Comparison of ENCODE assay signal across 1 cellular context in the genomic region with DNA sequence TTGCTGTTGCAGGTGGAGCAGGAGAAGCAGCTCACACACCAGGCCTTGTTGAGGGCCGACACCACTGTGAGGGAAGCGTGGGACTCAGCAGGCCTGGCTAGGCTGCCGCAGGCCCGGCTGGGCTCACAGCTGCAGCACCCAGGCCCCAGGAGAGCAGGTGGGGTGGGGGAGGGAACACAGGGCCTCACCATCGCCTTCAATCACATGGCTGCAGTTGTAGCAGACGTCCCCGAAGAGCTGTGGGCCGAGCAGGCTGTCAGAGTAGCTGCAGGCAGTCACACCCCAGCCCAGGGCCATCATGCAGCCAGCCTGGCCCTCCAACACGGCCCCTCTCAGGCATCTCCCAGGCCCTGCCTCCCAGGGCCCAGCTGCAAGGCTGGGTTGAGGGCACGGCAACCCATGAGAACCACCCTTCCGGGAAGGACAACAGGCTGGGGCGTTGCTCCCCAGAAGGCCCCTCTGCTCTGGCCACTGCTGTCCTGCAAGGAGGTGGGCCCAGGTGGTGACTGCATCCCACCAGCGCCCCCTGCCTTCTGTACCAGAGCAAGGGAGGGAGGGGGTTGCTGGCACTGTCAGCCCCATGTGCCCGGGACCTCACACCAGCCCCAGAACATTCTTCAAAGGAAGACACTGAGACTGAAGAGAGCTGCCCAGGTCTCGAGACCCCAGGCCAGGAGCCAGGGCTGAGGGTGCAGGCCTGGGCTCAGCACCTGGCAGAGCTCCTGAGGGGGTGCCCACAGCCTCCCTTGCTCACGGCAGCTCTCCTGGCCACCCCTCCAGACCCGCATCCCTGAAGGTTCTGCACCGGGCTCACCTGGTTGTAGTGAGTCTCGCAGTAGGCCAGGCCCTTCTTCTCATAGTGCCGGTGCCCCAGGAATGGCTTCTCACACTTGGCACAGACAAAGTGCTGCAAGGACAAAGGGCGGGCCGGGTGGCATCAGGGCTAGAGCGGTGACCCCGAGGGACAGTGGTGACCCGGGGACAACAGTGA.
TF ChIP-seq lines count a peak whose summit lies in the region.

No MANE protein-coding gene starts in this region.

TF ChIP-seq in A549, 52 proteins besides CTCF, POLR2A, EP300 and RAD21 (continued from another document):
- TF ChIP-seq PBX3 (IDR thresholded peaks at IDR 0.05) = no peak
- TF ChIP-seq RNF2 (IDR thresholded peaks at IDR 0.05; ENCODE audit: borderline replicate concordance, low read depth) = no peak
- no peak for TF ChIP-seq RCOR1 (IDR thresholded peaks at IDR 0.05; ENCODE audit: low read depth, low read length)
- TF ChIP-seq RFX5 (IDR thresholded peaks at IDR 0.05) = no peak
- no peak for TF ChIP-seq HDAC2 (IDR thresholded peaks at IDR 0.05)
- no peak for TF ChIP-seq JUNB (IDR thresholded peaks at IDR 0.05)
- TF ChIP-seq FOSL2 (IDR thresholded peaks at IDR 0.05) = no peak
- no peak for TF ChIP-seq FOSL2 (CRISPR knock-in tag; IDR thresholded peaks at IDR 0.05)
- TF ChIP-seq, protein P1, sequence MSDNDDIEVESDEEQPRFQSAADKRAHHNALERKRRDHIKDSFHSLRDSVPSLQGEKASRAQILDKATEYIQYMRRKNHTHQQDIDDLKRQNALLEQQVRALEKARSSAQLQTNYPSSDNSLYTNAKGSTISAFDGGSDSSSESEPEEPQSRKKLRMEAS (IDR thresholded peaks at IDR 0.05) = no peak
- no peak for TF ChIP-seq HOXB5 (CRISPR knock-in tag; IDR thresholded peaks at IDR 0.05)
